In genomic region chr22:32538516-32538915, GRCh38 we compare ENCODE assay signal across 16 cellular contexts.
DNase-seq lines count a peak whose midpoint lies in the region; ATAC-seq and TF ChIP-seq lines count a peak whose summit lies in the region.
"Had no signal": no experiment of that assay in that cellular context is flagged by ENCODE, and none has a peak within 500 bp of the region (broad histone marks: within the 10 kb centered on the region; RNA-seq: fewer than 3 reads in every experiment).

No MANE protein-coding gene starts in this region.

- H3K27me3 Mint-ChIP-seq in type B pancreatic cell, result no peaks in the 10 kb centered on the region
- H3K27me3 Mint-ChIP-seq: CD4-positive, CD25-positive, alpha-beta regulatory T cell had no signal

- no peaks in the 10 kb centered on the region for H4K20me1 ChIP-seq in osteoblast (ENCODE audit: insufficient read depth, low read length)
- H4K20me1 ChIP-seq: BLaER1 treated with 17β-estradiol and CSF1 and Interleukin-3, amounts not matched to agents 10 nM and 100 nM had no signal

- no peaks in the 10 kb centered on the region for H3K9me3 ChIP-seq in right atrium auricular region
- no peaks in the 10 kb centered on the region for H3K9me3 ChIP-seq in osteoblast (ENCODE audit: low read depth, low read length)
- H3K9me3 ChIP-seq: HAP-1 had no signal

- H3K4me1 Mint-ChIP-seq in type B pancreatic cell (ENCODE audit: unreplicated experiment), result peaks cover 25% of the 10 kb centered on the region
- H3K4me1 Mint-ChIP-seq: CD4-positive, CD25-positive, alpha-beta regulatory T cell had no signal

- no peak for DNase-seq in right atrium auricular region (ENCODE audit: low spot score)
- DNase-seq in cardiac septum (ENCODE audit: low spot score), result no peak
- peak; percentile 80 for DNase-seq in osteoblast (ENCODE audit: insufficient read length, low spot score, missing footprints)
- DNase-seq in type B pancreatic cell (ENCODE audit: extremely low spot score, unreplicated experiment), result no peak
- no peak for DNase-seq in GOT3 (lab: John Stamatoyannopoulos, UW)
- DNase-seq in NCI-H2029 treated with DMSO at 0.1 percent for 48 hours (lab: John Stamatoyannopoulos, UW), result no peak
- DNase-seq: ACHN; Calu3; CD4-positive, CD25-positive, alpha-beta regulatory T cell; DMS 273 treated with DMSO at 0.1 percent for 48 hours; DMS79 had no signal

- H3K4me2 ChIP-seq in osteoblast (ENCODE audit: insufficient read depth, low read length), result no peak overlapping the region
- H3K4me2 ChIP-seq: BLaER1 treated with 17β-estradiol and CSF1 and Interleukin-3, amounts not matched to agents 10 nM and 100 nM had no signal

- H3K27ac ChIP-seq in right atrium auricular region, result peak overlapping the region; percentile 42 to 55
- no peak overlapping the region for H3K27ac ChIP-seq in osteoblast (ENCODE audit: low read depth, low read length)
- H3K27ac ChIP-seq: BLaER1 treated with 17β-estradiol and CSF1 and Interleukin-3, amounts not matched to agents 10 nM and 100 nM had no signal

- no peak overlapping the region for H3K4me3 ChIP-seq in right atrium auricular region
- no peak overlapping the region for H3K4me3 ChIP-seq in osteoblast (ENCODE audit: insufficient read depth, low read length)
- H3K4me3 ChIP-seq: BLaER1 treated with 17β-estradiol and CSF1 and Interleukin-3, amounts not matched to agents 10 nM and 100 nM; GM12878; HAP-1 had no signal

- H3K36me3 ChIP-seq in right atrium auricular region (no peaks in the 10 kb centered on the region), osteoblast (ENCODE audit: insufficient read depth, low read length) (no peaks in the 10 kb centered on the region)
- H3K36me3 ChIP-seq: BLaER1 treated with 17β-estradiol and CSF1 and Interleukin-3, amounts not matched to agents 10 nM and 100 nM; HAP-1 had no signal

- H3K4me1 ChIP-seq in right atrium auricular region, result peaks cover 3 to 61% of the 10 kb centered on the region in 2 donors
- peaks cover 12% of the 10 kb centered on the region for H3K4me1 ChIP-seq in osteoblast (ENCODE audit: insufficient read depth, low read length)
- H3K4me1 ChIP-seq: HAP-1 had no signal

- no peak for ATAC-seq in HG02884 (IDR thresholded peaks at IDR 0.05; ENCODE audit: unreplicated experiment)
- ATAC-seq: GM12878, HepG2 had no signal

- intact Hi-C loops in cardiac septum (cut with DNase I), result no loop called here

- no peaks in the 10 kb centered on the region for H3K79me2 ChIP-seq in osteoblast (ENCODE audit: insufficient read depth, low read length)

- no peak overlapping the region for H3K4me3 Mint-ChIP-seq in type B pancreatic cell
- H3K4me3 Mint-ChIP-seq: CD4-positive, CD25-positive, alpha-beta regulatory T cell had no signal

- H3K36me3 Mint-ChIP-seq in type B pancreatic cell, result no peaks in the 10 kb centered on the region
- H3K36me3 Mint-ChIP-seq: CD4-positive, CD25-positive, alpha-beta regulatory T cell had no signal

- H3K27ac Mint-ChIP-seq in type B pancreatic cell, result peak overlapping the region; percentile 76
- H3K27ac Mint-ChIP-seq: CD4-positive, CD25-positive, alpha-beta regulatory T cell had no signal

- no peaks in the 10 kb centered on the region for H3K27me3 ChIP-seq in right atrium auricular region
- peaks cover 7% of the 10 kb centered on the region for H3K27me3 ChIP-seq in osteoblast (ENCODE audit: insufficient read depth, low read length)
- H3K27me3 ChIP-seq: BLaER1 treated with 17β-estradiol and CSF1 and Interleukin-3, amounts not matched to agents 10 nM and 100 nM had no signal

- TF ChIP-seq CTCF in right atrium auricular region (IDR thresholded peaks at IDR 0.05) (no peak), osteoblast (IDR thresholded peaks at IDR 0.05; ENCODE audit: extremely low read depth, low read depth, low read length) (no peak), type B pancreatic cell (conservative IDR thresholded peaks at IDR 0.05) (no peak)

- H3K9me3 Mint-ChIP-seq in type B pancreatic cell, result no peaks in the 10 kb centered on the region

- H2AFZ ChIP-seq in osteoblast (ENCODE audit: low read length), result no peak overlapping the region
